11 cellular contexts compared by ENCODE assay signal in the genomic region with DNA sequence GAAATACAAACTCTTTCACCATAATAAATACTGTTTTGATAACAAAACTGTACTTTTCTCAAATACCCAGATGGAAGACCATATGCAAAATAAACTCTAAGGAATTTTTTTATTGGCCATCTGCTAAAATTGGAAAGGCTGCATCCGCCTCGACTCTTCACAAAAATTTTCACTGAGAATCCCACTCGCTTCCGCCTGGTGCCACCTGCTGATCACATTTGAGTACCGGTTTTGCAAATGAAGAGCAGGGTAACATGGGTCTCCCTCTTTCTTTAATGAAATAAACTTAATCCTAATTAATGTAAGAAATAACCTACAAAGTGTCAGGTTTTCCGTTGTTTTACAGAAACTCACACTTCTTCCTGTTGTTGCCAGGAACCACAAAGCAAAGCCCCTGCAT.
DNase-seq lines count a peak whose midpoint lies in the region; ATAC-seq, FAIRE-seq and TF ChIP-seq lines count a peak whose summit lies in the region.
"Had no signal": no experiment of that assay in that cellular context is flagged by ENCODE, and none has a peak within 500 bp of the region (broad histone marks: within the 10 kb centered on the region; RNA-seq: fewer than 3 reads in every experiment).

No MANE protein-coding gene starts in this region.

- peak; percentile 18; the same call in 1 of the 2 replicates for TF ChIP-seq RAD21 in GM12878 (IDR thresholded peaks at IDR 0.05; ENCODE audit: insufficient read depth, low read depth, low read length)

- no peak overlapping the region for H3K9ac ChIP-seq in GM12878 (ENCODE audit: control insufficient read depth, insufficient read depth, low read length)

- H3K27ac Mint-ChIP-seq in CD14-positive monocyte = no peak overlapping the region
- H3K27ac Mint-ChIP-seq: activated naive CD8-positive, alpha-beta T cell treated with anti-CD3 and anti-CD28 coated beads for 36 hours had no signal

- BruUV-seq in GM12878 (replicated peaks; lab: Mats Ljungman, UMichigan) = no TSS peak

- RAD21 ChIA-PET in GM12878 (lab: Charles Lee; ENCODE audit: unreplicated experiment) = no interaction called here

- H2AFZ ChIP-seq in GM12878 (ENCODE audit: control insufficient read depth, low read depth, low read length) = no peak overlapping the region

- no peaks in the 10 kb centered on the region for H4K20me1 ChIP-seq in GM12878 (ENCODE audit: control insufficient read depth, insufficient read depth)

- no peak overlapping the region for H3K4me3 ChIP-seq in GM12878

- no peak for DNase-seq in left ventricle myocardium superior
- DNase-seq in Right ventricle myocardium inferior (ENCODE audit: missing footprints) = no peak
- no peak for DNase-seq in GM12878 (ENCODE audit: low read depth, low spot score)
- no peak for DNase-seq in left lobe of liver (ENCODE audit: low spot score)
- no peak for DNase-seq in CD14-positive monocyte (ENCODE audit: low spot score)
- DNase-seq: activated naive CD8-positive, alpha-beta T cell treated with anti-CD3 and anti-CD28 coated beads for 36 hours; NCI-H226 had no signal

- no peaks in the 10 kb centered on the region for H3K36me3 ChIP-seq in GM12878 (ENCODE audit: control insufficient read depth in 2 of 2, insufficient read depth in 2 of 2, low read length in 1 of 2)

- no peaks in the 10 kb centered on the region for H3K27me3 ChIP-seq in GM12878 (replicated peaks in 1 of 2; ENCODE audit: control insufficient read depth in 2 of 2, insufficient read depth in 2 of 2, low read length in 1 of 2)

- SMC1A ChIA-PET in GM12878 (lab: Charles Lee; ENCODE audit: uncharacterized antibody, unreplicated experiment) = no interaction called here

- peak; percentile 34 for ATAC-seq in left ventricle myocardium superior
- ATAC-seq in Right ventricle myocardium inferior = no peak
- no peak for ATAC-seq in GM12878
- ATAC-seq in left lobe of liver = peak; percentile 59
- ATAC-seq in HG03439 (IDR thresholded peaks at IDR 0.05; ENCODE audit: unreplicated experiment) = no peak
- no peak for ATAC-seq in HG02588 (IDR thresholded peaks at IDR 0.05; ENCODE audit: unreplicated experiment)
- ATAC-seq in HG02763 (IDR thresholded peaks at IDR 0.05; ENCODE audit: unreplicated experiment) = no peak

- WGBS in GM12878 (ENCODE audit: insufficient coverage, insufficient replicate concordance, low lambda C conversion rate, missing lambda C conversion rate) = 32% methylated on average over 6 of the region's 6 CpGs

- H3K27me3 Mint-ChIP-seq in CD14-positive monocyte (ENCODE audit: low read depth in 3 of 3) = peaks cover 1 to 4% (median 2%) of the 10 kb centered on the region in 3 donors
- H3K27me3 Mint-ChIP-seq: activated naive CD8-positive, alpha-beta T cell treated with anti-CD3 and anti-CD28 coated beads for 36 hours had no signal

- H3K4me2 ChIP-seq in GM12878 (ENCODE audit: control insufficient read depth, insufficient read depth) = no peak overlapping the region

- H3K27ac ChIP-seq in GM12878 (ENCODE audit: control insufficient read depth, insufficient read depth) = no peak overlapping the region

- intact Hi-C loops in left ventricle myocardium superior (cut with micrococcal nuclease) (no loop called here), Right ventricle myocardium inferior (cut with DNase I) (no loop called here), GM12878 (cut with micrococcal nuclease; ENCODE audit: unreplicated experiment) (no loop called here), CD14-positive monocyte (cut with micrococcal nuclease) (no loop called here)

- TF ChIP-seq CTCF in GM12878 (IDR thresholded peaks at IDR 0.05 in 2 of 3, conservative IDR thresholded peaks at IDR 0.05 in 1 of 3; ENCODE audit: control insufficient read depth in 2 of 3, extremely low read depth in 1 of 3, insufficient read depth in 1 of 3, low read depth in 3 of 3, low read length in 3 of 3) (peak in 2 of 3 experiments; percentile 11 to 16; a peak in 1 of 6 replicates), CD14-positive monocyte (IDR thresholded peaks at IDR 0.05) (no peak)

- H3K36me3 Mint-ChIP-seq in CD14-positive monocyte = peaks cover 0 to 4% of the 10 kb centered on the region in 2 donors

- no peaks in the 10 kb centered on the region for H3K9me3 ChIP-seq in GM12878 (replicated peaks; ENCODE audit: control insufficient read depth, insufficient read depth, low read length)

- no peak overlapping the region for H3K4me3 Mint-ChIP-seq in CD14-positive monocyte
- H3K4me3 Mint-ChIP-seq: activated naive CD8-positive, alpha-beta T cell treated with anti-CD3 and anti-CD28 coated beads for 36 hours had no signal

- CTCF ChIA-PET in GM12878 (lab: Yijun Ruan, JAX) = no interaction called here

- POLR2A ChIA-PET in GM12878 (lab: Charles Lee) = no interaction called here

- H3K4me1 ChIP-seq in GM12878 (ENCODE audit: control insufficient read depth, insufficient read depth, low read length) = no peaks in the 10 kb centered on the region

- no peak for TF ChIP-seq EP300 in GM12878 (IDR thresholded peaks at IDR 0.05; ENCODE audit: borderline replicate concordance in 1 of 2, control insufficient read depth in 1 of 2, low read depth in 2 of 2, low read length in 2 of 2)

- in situ Hi-C loops in GM12878 (cut with MboI) = no loop called here

- H3K79me2 ChIP-seq in GM12878 (ENCODE audit: control insufficient read depth, insufficient read depth, low read length) = no peaks in the 10 kb centered on the region

- no peaks in the 10 kb centered on the region for H3K9me3 Mint-ChIP-seq in CD14-positive monocyte
- H3K9me3 Mint-ChIP-seq: activated naive CD8-positive, alpha-beta T cell treated with anti-CD3 and anti-CD28 coated beads for 36 hours had no signal

- no peak for TF ChIP-seq POLR2A in GM12878 (IDR thresholded peaks at IDR 0.05; ENCODE audit: low read depth, low read length)

- FAIRE-seq in GM12878 (lab: Jason Lieb, UNC) = no peak
- FAIRE-seq: HTR-8/SVneo had no signal

- no peaks in the 10 kb centered on the region for H3K4me1 Mint-ChIP-seq in CD14-positive monocyte

TF ChIP-seq in GM12878, 131 proteins besides CTCF, POLR2A, EP300 and RAD21:
- TF ChIP-seq TCF12 (IDR thresholded peaks at IDR 0.05; ENCODE audit: low read depth, low read length) (no peak), CEBPZ (IDR thresholded peaks at IDR 0.05; ENCODE audit: low read depth, low read length) (no peak), IRF3 (IDR thresholded peaks at IDR 0.05) (no peak), MYB (IDR thresholded peaks at IDR 0.05; ENCODE audit: borderline replicate concordance, low read depth, low read length) (no peak), TBL1XR1 (IDR thresholded peaks at IDR 0.05; ENCODE audit: low read depth, low read length) (no peak)

Comparison
In these comparisons a context has a peak if more than half of its experiments do, and no peak if none do; other contexts are left out.
1. ATAC-seq: peak in left ventricle myocardium superior (single experiment) and left lobe of liver (single experiment); none in Right ventricle myocardium inferior (single experiment), GM12878 (single experiment), HG03439 (single experiment), HG02588 (single experiment) and HG02763 (single experiment).